ENCODE assay signal across 13 cellular contexts in the genomic region with DNA sequence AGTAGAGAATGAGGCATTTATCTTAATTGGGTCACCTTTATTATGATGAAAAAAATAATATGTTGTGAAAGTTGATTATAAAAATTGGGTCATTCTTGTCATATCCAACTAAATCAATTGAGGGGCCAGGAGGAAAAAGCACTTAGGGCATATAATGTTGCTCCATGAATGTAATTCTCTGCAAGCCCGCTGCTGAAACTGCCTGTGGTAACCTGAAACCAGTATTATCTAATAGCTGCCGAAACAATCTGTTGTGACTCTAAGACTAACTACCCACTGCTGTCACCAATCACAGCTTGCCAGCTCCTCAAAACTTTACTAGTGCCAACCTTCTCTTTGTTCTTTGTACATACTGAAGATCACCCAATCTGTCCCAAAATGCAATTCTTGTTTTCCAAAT.
DNase-seq lines count a peak whose midpoint lies in the region; ATAC-seq and TF ChIP-seq lines count a peak whose summit lies in the region.
"Had no signal": no experiment of that assay in that cellular context is flagged by ENCODE, and none has a peak within 500 bp of the region (broad histone marks: within the 10 kb centered on the region; RNA-seq: fewer than 3 reads in every experiment).

No MANE protein-coding gene starts in this region.

- no peak overlapping the region for H3K4me3 Mint-ChIP-seq in T-helper 2 cell treated with Interferon-gamma antibody and Interleukin-4, amounts not matched to agents 5 μg/mL and 100 μg/mL, for 36 hours
- H3K4me3 Mint-ChIP-seq: activated naive CD4-positive, alpha-beta T cell treated with anti-CD3 and anti-CD28 coated beads, Interleukin-2, amount 50 U/mL, for 24 hours had no signal

- no peak overlapping the region for H3K4me3 ChIP-seq in AG10803 (ENCODE audit: low read length)
- H3K4me3 ChIP-seq in SK-N-SH (ENCODE audit: low read depth in 2 of 2, low read length in 1 of 2) = no peak overlapping the region

- CTCF ChIA-PET in SK-N-SH (lab: Yijun Ruan, JAX) = interaction anchor here (0.7 to 1.0 kb wide), 2 partner anchors 212 to 249 kb away, joined by 3 read pairs; a partner anchor contains a TSS

- no peaks in the 10 kb centered on the region for H3K4me1 Mint-ChIP-seq in T-helper 2 cell treated with Interferon-gamma antibody and Interleukin-4, amounts not matched to agents 5 μg/mL and 100 μg/mL, for 36 hours (ENCODE audit: low read depth)

- no peak for TF ChIP-seq CTCF in AG10803 (conservative IDR thresholded peaks at IDR 0.05; ENCODE audit: low read length)
- no peak for TF ChIP-seq CTCF in SK-N-SH (IDR thresholded peaks at IDR 0.05)

- no peak for TF ChIP-seq EP300 in SK-N-SH (IDR thresholded peaks at IDR 0.05; ENCODE audit: borderline replicate concordance in 1 of 2, low read depth in 1 of 2, low read length in 1 of 2)

- ATAC-seq in left ventricle myocardium superior (peak; percentile 76), GM21447 (IDR thresholded peaks at IDR 0.05; ENCODE audit: unreplicated experiment) (no peak), GM19324 (IDR thresholded peaks at IDR 0.05; ENCODE audit: low FRiP score, unreplicated experiment) (no peak)

- H3K27ac Mint-ChIP-seq in T-helper 2 cell treated with Interferon-gamma antibody and Interleukin-4, amounts not matched to agents 5 μg/mL and 100 μg/mL, for 36 hours = no peak overlapping the region
- H3K27ac Mint-ChIP-seq: activated naive CD4-positive, alpha-beta T cell treated with anti-CD3 and anti-CD28 coated beads, Interleukin-2, amount 50 U/mL, for 24 hours had no signal

- H3K36me3 Mint-ChIP-seq in T-helper 2 cell treated with Interferon-gamma antibody and Interleukin-4, amounts not matched to agents 5 μg/mL and 100 μg/mL, for 36 hours (ENCODE audit: low read depth) = no peaks in the 10 kb centered on the region
- H3K36me3 Mint-ChIP-seq: activated naive CD4-positive, alpha-beta T cell treated with anti-CD3 and anti-CD28 coated beads, Interleukin-2, amount 50 U/mL, for 24 hours had no signal

- H3K9me3 ChIP-seq in SK-N-SH = no peaks in the 10 kb centered on the region

- no peaks in the 10 kb centered on the region for H3K9me3 Mint-ChIP-seq in T-helper 2 cell treated with Interferon-gamma antibody and Interleukin-4, amounts not matched to agents 5 μg/mL and 100 μg/mL, for 36 hours
- H3K9me3 Mint-ChIP-seq: activated naive CD4-positive, alpha-beta T cell treated with anti-CD3 and anti-CD28 coated beads, Interleukin-2, amount 50 U/mL, for 24 hours had no signal

- DNase-seq in AG10803 (ENCODE audit: low read depth) = peak; percentile 16
- DNase-seq in NCI-H1436 (lab: John Stamatoyannopoulos, UW) = peak; percentile 38
- DNase-seq in SK-N-SH = no peak
- no peak for DNase-seq in left ventricle myocardium superior
- DNase-seq in T-helper 2 cell treated with Interferon-gamma antibody and Interleukin-4, amounts not matched to agents 5 μg/mL and 100 μg/mL, for 36 hours (ENCODE audit: low spot score) = no peak
- DNase-seq in activated effector memory CD4-positive, alpha-beta T cell treated with anti-CD3 and anti-CD28 coated beads, Interleukin-2, amount 50 U/mL, for 16 hours = no peak
- DNase-seq: activated CD4-positive, alpha-beta T cell treated with anti-CD3 and anti-CD28 coated beads, Interleukin-2, amount 50 U/mL, for 4 hours; effector CD4-positive, alpha-beta T cell; NCI-H1417 treated with DMSO at 0.1 percent for 48 hours; stimulated activated CD4-positive, alpha-beta T cell treated with anti-CD3 and anti-CD28 coated beads, Interleukin-4, amount 100 ng/mL, for 1 hour had no signal

- no peaks in the 10 kb centered on the region for H3K27me3 ChIP-seq in SK-N-SH (ENCODE audit: insufficient read depth)

- intact Hi-C loops in left ventricle myocardium superior (cut with micrococcal nuclease) = no loop called here

- no peaks in the 10 kb centered on the region for H4K20me1 ChIP-seq in SK-N-SH (ENCODE audit: insufficient read depth)

- H3K4me1 ChIP-seq in SK-N-SH (ENCODE audit: control insufficient read depth in 1 of 2, insufficient read depth in 2 of 2, low read depth in 1 of 2, low read length in 1 of 2) = no peaks in the 10 kb centered on the region; a peak in 1 of 4 replicates

- H3K27ac ChIP-seq in SK-N-SH (ENCODE audit: low read depth in 2 of 2, low read length in 1 of 2) = no peak overlapping the region

- no peak overlapping the region for H3K9ac ChIP-seq in SK-N-SH

- no peak overlapping the region for H2AFZ ChIP-seq in SK-N-SH (ENCODE audit: low read depth)

- WGBS in SK-N-SH (ENCODE audit: low lambda C conversion rate) = 24% methylated on average over 2 of the region's 2 CpGs

- no peaks in the 10 kb centered on the region for H3K36me3 ChIP-seq in SK-N-SH (replicated peaks in 1 of 2; ENCODE audit: control insufficient read depth in 1 of 2, insufficient read depth in 2 of 2, low read length in 1 of 2)

- H3K4me2 ChIP-seq in SK-N-SH = no peak overlapping the region

- no peak for TF ChIP-seq RAD21 in SK-N-SH (IDR thresholded peaks at IDR 0.05; ENCODE audit: low read length)

- no peaks in the 10 kb centered on the region for H3K27me3 Mint-ChIP-seq in T-helper 2 cell treated with Interferon-gamma antibody and Interleukin-4, amounts not matched to agents 5 μg/mL and 100 μg/mL, for 36 hours (ENCODE audit: low read depth)
- H3K27me3 Mint-ChIP-seq: activated naive CD4-positive, alpha-beta T cell treated with anti-CD3 and anti-CD28 coated beads, Interleukin-2, amount 50 U/mL, for 24 hours had no signal

- no peaks in the 10 kb centered on the region for H3F3A ChIP-seq in SK-N-SH (replicated peaks; ENCODE audit: insufficient read depth)

- no peaks in the 10 kb centered on the region for H3K79me2 ChIP-seq in SK-N-SH (ENCODE audit: insufficient read depth)

- no peaks in the 10 kb centered on the region for H3K9me2 ChIP-seq in SK-N-SH

- POLR2A ChIA-PET in SK-N-SH (lab: Yijun Ruan, JAX) = no interaction called here

TF ChIP-seq in SK-N-SH, 30 proteins besides CTCF, POLR2A, EP300 and RAD21 (continues in another document):
- TF ChIP-seq, protein P1, sequence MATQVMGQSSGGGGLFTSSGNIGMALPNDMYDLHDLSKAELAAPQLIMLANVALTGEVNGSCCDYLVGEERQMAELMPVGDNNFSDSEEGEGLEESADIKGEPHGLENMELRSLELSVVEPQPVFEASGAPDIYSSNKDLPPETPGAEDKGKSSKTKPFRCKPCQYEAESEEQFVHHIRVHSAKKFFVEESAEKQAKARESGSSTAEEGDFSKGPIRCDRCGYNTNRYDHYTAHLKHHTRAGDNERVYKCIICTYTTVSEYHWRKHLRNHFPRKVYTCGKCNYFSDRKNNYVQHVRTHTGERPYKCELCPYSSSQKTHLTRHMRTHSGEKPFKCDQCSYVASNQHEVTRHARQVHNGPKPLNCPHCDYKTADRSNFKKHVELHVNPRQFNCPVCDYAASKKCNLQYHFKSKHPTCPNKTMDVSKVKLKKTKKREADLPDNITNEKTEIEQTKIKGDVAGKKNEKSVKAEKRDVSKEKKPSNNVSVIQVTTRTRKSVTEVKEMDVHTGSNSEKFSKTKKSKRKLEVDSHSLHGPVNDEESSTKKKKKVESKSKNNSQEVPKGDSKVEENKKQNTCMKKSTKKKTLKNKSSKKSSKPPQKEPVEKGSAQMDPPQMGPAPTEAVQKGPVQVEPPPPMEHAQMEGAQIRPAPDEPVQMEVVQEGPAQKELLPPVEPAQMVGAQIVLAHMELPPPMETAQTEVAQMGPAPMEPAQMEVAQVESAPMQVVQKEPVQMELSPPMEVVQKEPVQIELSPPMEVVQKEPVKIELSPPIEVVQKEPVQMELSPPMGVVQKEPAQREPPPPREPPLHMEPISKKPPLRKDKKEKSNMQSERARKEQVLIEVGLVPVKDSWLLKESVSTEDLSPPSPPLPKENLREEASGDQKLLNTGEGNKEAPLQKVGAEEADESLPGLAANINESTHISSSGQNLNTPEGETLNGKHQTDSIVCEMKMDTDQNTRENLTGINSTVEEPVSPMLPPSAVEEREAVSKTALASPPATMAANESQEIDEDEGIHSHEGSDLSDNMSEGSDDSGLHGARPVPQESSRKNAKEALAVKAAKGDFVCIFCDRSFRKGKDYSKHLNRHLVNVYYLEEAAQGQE (IDR thresholded peaks at IDR 0.05; ENCODE audit: low read depth, low read length) = no peak
- no peak for TF ChIP-seq NRF1 (IDR thresholded peaks at IDR 0.05; ENCODE audit: low read depth, low read length)
- no peak for TF ChIP-seq NFIC (IDR thresholded peaks at IDR 0.05; ENCODE audit: borderline replicate concordance)
- no peak for TF ChIP-seq MEF2A (IDR thresholded peaks at IDR 0.05; ENCODE audit: borderline replicate concordance, low read depth)
- TF ChIP-seq GABPA (IDR thresholded peaks at IDR 0.05; ENCODE audit: low read depth) = no peak
- TF ChIP-seq MXI1 (IDR thresholded peaks at IDR 0.05; ENCODE audit: low read depth, low read length) = no peak
- no peak for TF ChIP-seq SIN3A (IDR thresholded peaks at IDR 0.05; ENCODE audit: borderline replicate concordance, low read depth, low read length)
- no peak for TF ChIP-seq EZH2phosphoT487 (IDR thresholded peaks at IDR 0.05; ENCODE audit: borderline replicate concordance, low read depth)
- TF ChIP-seq, protein P2, sequence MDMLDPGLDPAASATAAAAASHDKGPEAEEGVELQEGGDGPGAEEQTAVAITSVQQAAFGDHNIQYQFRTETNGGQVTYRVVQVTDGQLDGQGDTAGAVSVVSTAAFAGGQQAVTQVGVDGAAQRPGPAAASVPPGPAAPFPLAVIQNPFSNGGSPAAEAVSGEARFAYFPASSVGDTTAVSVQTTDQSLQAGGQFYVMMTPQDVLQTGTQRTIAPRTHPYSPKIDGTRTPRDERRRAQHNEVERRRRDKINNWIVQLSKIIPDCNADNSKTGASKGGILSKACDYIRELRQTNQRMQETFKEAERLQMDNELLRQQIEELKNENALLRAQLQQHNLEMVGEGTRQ (IDR thresholded peaks at IDR 0.05; ENCODE audit: borderline replicate concordance, low read depth, low read length) = no peak
- no peak for TF ChIP-seq GATA2 (CRISPR knock-in tag; IDR thresholded peaks at IDR 0.05)
- TF ChIP-seq JUND (IDR thresholded peaks at IDR 0.05) = no peak
- TF ChIP-seq, protein P3, sequence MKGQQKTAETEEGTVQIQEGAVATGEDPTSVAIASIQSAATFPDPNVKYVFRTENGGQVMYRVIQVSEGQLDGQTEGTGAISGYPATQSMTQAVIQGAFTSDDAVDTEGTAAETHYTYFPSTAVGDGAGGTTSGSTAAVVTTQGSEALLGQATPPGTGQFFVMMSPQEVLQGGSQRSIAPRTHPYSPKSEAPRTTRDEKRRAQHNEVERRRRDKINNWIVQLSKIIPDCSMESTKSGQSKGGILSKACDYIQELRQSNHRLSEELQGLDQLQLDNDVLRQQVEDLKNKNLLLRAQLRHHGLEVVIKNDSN (IDR thresholded peaks at IDR 0.05; ENCODE audit: borderline replicate concordance, low read depth) = no peak

Comparison
In these comparisons a context has a peak if more than half of its experiments do, and no peak if none do; other contexts are left out.
1. DNase-seq: peak in AG10803 (single experiment) and NCI-H1436 (single experiment); none in SK-N-SH (single experiment), left ventricle myocardium superior (single experiment), T-helper 2 cell treated with Interferon-gamma antibody and Interleukin-4, amounts not matched to agents 5 μg/mL and 100 μg/mL, for 36 hours (single experiment) and activated effector memory CD4-positive, alpha-beta T cell treated with anti-CD3 and anti-CD28 coated beads, Interleukin-2, amount 50 U/mL, for 16 hours (single experiment).